11 cellular contexts compared by ENCODE assay signal in genomic region chr3:102415553-102415952, GRCh38. TPM values are rescaled to one million over a fixed set of nuclear protein-coding genes. Genes with fewer than 3 reads are reported as not detected.
A peak's percentile ranks its signal among the peaks of the same experiment; 100 is the strongest.
DNase-seq lines count a peak whose midpoint lies in the region; ATAC-seq, FAIRE-seq and TF ChIP-seq lines count a peak whose summit lies in the region.
"Had no signal": no experiment of that assay in that cellular context is flagged by ENCODE, and none has a peak within 500 bp of the region (broad histone marks: within the 10 kb centered on the region; RNA-seq: fewer than 3 reads in every experiment).

No MANE protein-coding gene starts in this region.

- H2AFZ ChIP-seq in GM23248 (peak overlapping the region; percentile 87), SU-DHL-6 (ENCODE audit: low read depth, low read length, severe bottlenecking) (peak overlapping the region; percentile 21), keratinocyte (ENCODE audit: control insufficient read depth, low read length) (peak overlapping the region; percentile 89)

- H3K9me3 ChIP-seq in DOHH2 (ENCODE audit: control insufficient read depth, insufficient read depth, low read length) (no peaks in the 10 kb centered on the region), GM23248 (ENCODE audit: low read depth) (no peaks in the 10 kb centered on the region), SU-DHL-6 (ENCODE audit: insufficient read depth, low read length) (no peaks in the 10 kb centered on the region), keratinocyte (ENCODE audit: control insufficient read depth, low read depth, low read length) (no peaks in the 10 kb centered on the region)
- H3K9me3 ChIP-seq: gastrocnemius medialis had no signal

- H3K4me1 ChIP-seq in DOHH2 (ENCODE audit: control insufficient read depth, low read length) = no peaks in the 10 kb centered on the region
- H3K4me1 ChIP-seq in GM23248 (ENCODE audit: insufficient read depth) = 0 out of 2 replicates have a peak, but pooled peaks cover 8% of the 10 kb centered on the region
- H3K4me1 ChIP-seq in keratinocyte (ENCODE audit: control insufficient read depth, extremely low read depth, insufficient read depth, low read length) = no peaks in the 10 kb centered on the region
- H3K4me1 ChIP-seq: gastrocnemius medialis had no signal

- H4K20me1 ChIP-seq in DOHH2 (ENCODE audit: control insufficient read depth, insufficient read depth, low read depth, low read length) (no peaks in the 10 kb centered on the region), GM23248 (ENCODE audit: insufficient read depth) (no peaks in the 10 kb centered on the region), SU-DHL-6 (ENCODE audit: low read depth, low read length) (no peaks in the 10 kb centered on the region), keratinocyte (ENCODE audit: control insufficient read depth, extremely low read depth, insufficient read depth, low read length) (no peaks in the 10 kb centered on the region)

- H3K4me3 ChIP-seq in DOHH2 (ENCODE audit: low read length) (no peak overlapping the region), GM23248 (peak overlapping the region; percentile 54), SU-DHL-6 (ENCODE audit: insufficient read depth, low read length, poor library complexity, severe bottlenecking) (no peak overlapping the region), keratinocyte (ENCODE audit: control insufficient read depth in 2 of 3, extremely low read depth in 1 of 3, insufficient read depth in 2 of 3, low read depth in 1 of 3, low read length in 3 of 3) (peak overlapping the region in 2 of 3 experiments; percentile 28 to 43)
- H3K4me3 ChIP-seq: gastrocnemius medialis had no signal

- TF ChIP-seq CTCF in DOHH2 (IDR thresholded peaks at IDR 0.05; ENCODE audit: low read depth, low read length, poor library complexity, severe bottlenecking) = no peak
- no peak for TF ChIP-seq CTCF in SU-DHL-6 (IDR thresholded peaks at IDR 0.05; ENCODE audit: insufficient read depth, low read length, poor library complexity, severe bottlenecking)
- no peak for TF ChIP-seq CTCF in keratinocyte (optimal IDR thresholded peaks at IDR 0.05 in 1 of 3, IDR thresholded peaks at IDR 0.05 in 1 of 3, conservative IDR thresholded peaks at IDR 0.05 in 1 of 3; ENCODE audit: extremely low read depth in 1 of 3, insufficient read depth in 2 of 3, low read length in 3 of 3)
- TF ChIP-seq CTCF in GM13976 (IDR thresholded peaks at IDR 0.05; ENCODE audit: borderline replicate concordance, control extremely low read depth, extremely low read depth, insufficient read depth, missing control alignments) = no peak
- TF ChIP-seq CTCF in GM13977 (IDR thresholded peaks at IDR 0.05; ENCODE audit: extremely low read depth, insufficient read depth, missing control alignments) = no peak

- no peaks in the 10 kb centered on the region for H3F3A ChIP-seq in DOHH2 (ENCODE audit: control insufficient read depth, insufficient read depth)
- H3F3A ChIP-seq in GM23248 (ENCODE audit: insufficient read depth) = no peaks in the 10 kb centered on the region
- no peaks in the 10 kb centered on the region for H3F3A ChIP-seq in SU-DHL-6 (ENCODE audit: insufficient read depth)

- H3K27me3 ChIP-seq in DOHH2 (ENCODE audit: control insufficient read depth, low read length) (no peaks in the 10 kb centered on the region), GM23248 (replicated peaks; ENCODE audit: insufficient read depth) (no peaks in the 10 kb centered on the region), SU-DHL-6 (ENCODE audit: low read length) (no peaks in the 10 kb centered on the region), keratinocyte (ENCODE audit: control insufficient read depth, extremely low read depth, insufficient read depth, low read length) (no peaks in the 10 kb centered on the region)
- H3K27me3 ChIP-seq: gastrocnemius medialis had no signal

- no peaks in the 10 kb centered on the region for H3K9me1 ChIP-seq in keratinocyte (ENCODE audit: control insufficient read depth, extremely low read depth, insufficient read depth, low read length)

- no peaks in the 10 kb centered on the region for H3K36me3 ChIP-seq in DOHH2 (ENCODE audit: control insufficient read depth, low read length)
- H3K36me3 ChIP-seq in GM23248 (ENCODE audit: low read depth) = no peaks in the 10 kb centered on the region
- no peaks in the 10 kb centered on the region for H3K36me3 ChIP-seq in SU-DHL-6 (ENCODE audit: low read length)
- no peaks in the 10 kb centered on the region for H3K36me3 ChIP-seq in keratinocyte (ENCODE audit: control insufficient read depth in 2 of 2, extremely low read depth in 1 of 2, insufficient read depth in 2 of 2, low read length in 2 of 2)
- H3K36me3 ChIP-seq: gastrocnemius medialis had no signal

- no peak for ATAC-seq in HG03095 (IDR thresholded peaks at IDR 0.05; ENCODE audit: unreplicated experiment)
- ATAC-seq: gastrocnemius medialis had no signal

- in situ Hi-C loops in GM23248 (cut with MboI) (no loop called here), GM13976 (cut with MboI; ENCODE audit: low sequenced_read_pairs, unreplicated experiment) (no loop called here), GM13977 (cut with MboI; ENCODE audit: low pct_unique_long_range_greater_than_20kb, low sequenced_read_pairs, unreplicated experiment) (no loop called here)

- no peaks in the 10 kb centered on the region for H3K9me2 ChIP-seq in DOHH2 (replicated peaks; ENCODE audit: control insufficient read depth, low read length)
- H3K9me2 ChIP-seq in GM23248 (ENCODE audit: insufficient read depth) = no peaks in the 10 kb centered on the region
- no peaks in the 10 kb centered on the region for H3K9me2 ChIP-seq in SU-DHL-6 (replicated peaks; ENCODE audit: insufficient read depth, low read length)

- no peaks in the 10 kb centered on the region for H3K79me2 ChIP-seq in DOHH2 (ENCODE audit: control insufficient read depth, low read length)
- H3K79me2 ChIP-seq in GM23248 (ENCODE audit: insufficient read depth) = no peaks in the 10 kb centered on the region
- H3K79me2 ChIP-seq in SU-DHL-6 (ENCODE audit: insufficient read depth, low read length) = no peaks in the 10 kb centered on the region
- H3K79me2 ChIP-seq in keratinocyte (ENCODE audit: control insufficient read depth, insufficient read depth, low read length) = no peaks in the 10 kb centered on the region

- dilution Hi-C loops in keratinocyte (cut with MboI; ENCODE audit: extremely low pct_ligation_motif_present, low sequenced_read_pairs) = no loop called here

- H3K9ac ChIP-seq in GM23248 (peak overlapping the region; percentile 55), SU-DHL-6 (ENCODE audit: low read length) (no peak overlapping the region), keratinocyte (ENCODE audit: control insufficient read depth, extremely low read depth, insufficient read depth, low read length) (no peak overlapping the region)

- DNase-seq in GM23248 (peak; percentile 19), keratinocyte (ENCODE audit: low read depth, low spot score) (no peak), GM13976 (ENCODE audit: low spot score) (no peak), substantia nigra (lab: John Stamatoyannopoulos, UW) (no peak), GM13977 (ENCODE audit: low spot score) (no peak)
- DNase-seq: gastrocnemius medialis, NCI-H345 had no signal

- H3K27ac ChIP-seq in DOHH2 (ENCODE audit: low read depth, low read length) (no peak overlapping the region), GM23248 (no peak overlapping the region), SU-DHL-6 (ENCODE audit: low read depth, low read length) (no peak overlapping the region), keratinocyte (ENCODE audit: control insufficient read depth, insufficient read depth, low read length) (no peak overlapping the region), substantia nigra (ENCODE audit: low read depth, low read length, poor library complexity, severe bottlenecking) (no peak overlapping the region)
- H3K27ac ChIP-seq: gastrocnemius medialis had no signal

- WGBS in GM23248 (ENCODE audit: low coverage in 1 of 2, low lambda C conversion rate in 2 of 2, missing lambda C conversion rate in 2 of 2), 2 experiments = 49 to 52% methylated on average over 2 of the region's 2 CpGs

- no peak for FAIRE-seq in keratinocyte (lab: Jason Lieb, UNC)

- H3K4me2 ChIP-seq in DOHH2 (ENCODE audit: low read length) (peak overlapping the region; percentile 5; the same call in 1 of the 2 replicates), GM23248 (ENCODE audit: unreplicated experiment) (peak overlapping the region; percentile 77), SU-DHL-6 (ENCODE audit: low read depth, low read length, poor library complexity, severe bottlenecking) (no peak overlapping the region), keratinocyte (ENCODE audit: control insufficient read depth, extremely low read depth, insufficient read depth, low read depth, low read length) (peak overlapping the region; percentile 81)

RNA-seq across cellular contexts. Expression of gene ZPLD1, which starts 19.3 kb away (rescaled TPM):
- 0.22 TPM in 1 of 2 replicates, not detected in the other for total RNA-seq in GM23248 (2014; rRNA removed; shearing (Covaris generic))
- polyA plus RNA-seq in GM23248 (2016; fragmentation: Nextera tagmentation; extraction: Ambion mirVana) = 0.09 TPM in 1 of 2 replicates, not detected in the other
- polyA plus RNA-seq in keratinocyte = 1.6 to 3.4 TPM (median 2.1 TPM) in 3 replicates
- 0.97 TPM for polyA plus RNA-seq in keratinocyte (2011; ENCODE audit: low read depth)
- polyA plus RNA-seq in keratinocyte (2011; cell fraction: cytosol; rRNA removed) = 2.1 and 4.2 TPM in 2 replicates
- polyA plus RNA-seq in keratinocyte (2011; cell fraction: nucleus; rRNA removed) = 2.5 and 2.8 TPM in 2 replicates
- 1.0 and 1.1 TPM in 2 replicates for polyA plus RNA-seq in keratinocyte (2012; ENCODE audit: low replicate concordance)
- polyA minus RNA-seq in keratinocyte = 0.56 to 3.1 TPM (median 1.6 TPM) in 3 replicates
- 2.1 TPM for polyA minus RNA-seq in keratinocyte (2011; cell fraction: cytosol; rRNA and poly(A)+ RNA removed)
- polyA minus RNA-seq in keratinocyte (2011; cell fraction: nucleus; rRNA and poly(A)+ RNA removed) = 2.1 and 4.8 TPM in 2 replicates
- polyA plus RNA-seq: urinary bladder had no signal

Comparison
In these comparisons a context has a peak if more than half of its experiments do, and no peak if none do; other contexts are left out.
1. H3K4me3 ChIP-seq: peak in GM23248 (single experiment) and keratinocyte (2 of 3); none in DOHH2 (single experiment) and SU-DHL-6 (single experiment).
2. H2AFZ ChIP-seq: peak in every context shown above with its lines; median percentile 89 in keratinocyte; 87 in GM23248; 21 in SU-DHL-6.